35 cellular contexts compared by ENCODE assay signal in genomic region chr10:36716291-36716690, GRCh38.
A peak's percentile ranks its signal among the peaks of the same experiment; 100 is the strongest.
DNase-seq lines count a peak whose midpoint lies in the region; ATAC-seq, FAIRE-seq and TF ChIP-seq lines count a peak whose summit lies in the region.
"Had no signal": no experiment of that assay in that cellular context is flagged by ENCODE, and none has a peak within 500 bp of the region (broad histone marks: within the 10 kb centered on the region; RNA-seq: fewer than 3 reads in every experiment).

No MANE protein-coding gene starts in this region.

- no peaks in the 10 kb centered on the region for H4K20me1 ChIP-seq in PC-3 (ENCODE audit: low read length)
- H4K20me1 ChIP-seq: BLaER1; BLaER1 treated with 17β-estradiol and CSF1 and Interleukin-3, amounts not matched to agents 10 nM and 100 nM had no signal

- H3K79me2 ChIP-seq in PC-3 (ENCODE audit: low read length): no peaks in the 10 kb centered on the region

- H3K36me3 ChIP-seq in PC-3 (ENCODE audit: low read depth, low read length) (no peaks in the 10 kb centered on the region), colonic mucosa (no peaks in the 10 kb centered on the region)
- H3K36me3 ChIP-seq: BE2C; BLaER1; BLaER1 treated with 17β-estradiol and CSF1 and Interleukin-3, amounts not matched to agents 10 nM and 100 nM had no signal

- intact Hi-C loops in PC-3 (cut with micrococcal nuclease): loop anchor here (1.0 to 2.0 kb wide), 3 partner anchors 45 to 543 kb away; no protein-coding TSS in a partner anchor
- intact Hi-C loops in colonic mucosa (cut with DNase I): no loop called here

- DNase-seq in activated naive CD4-positive, alpha-beta T cell treated with anti-CD3 and anti-CD28 coated beads, Interleukin-2, amount 10 ng/mL, durations not matched to agents 7 days and 5 days: no peak
- DNase-seq in activated naive CD4-positive, alpha-beta T cell (lab: John Stamatoyannopoulos, UW): no peak
- DNase-seq in PC-3 (peak; percentile 80), RCC 7860 (ENCODE audit: low spot score) (peak; percentile 2), HFFc6 (no peak), colonic mucosa (no peak)
- DNase-seq: 8988T; ACHN; AML-193; BE2C; C1 segment of cervical spinal cord; Caco-2; Calu3; CD4-positive, alpha-beta memory T cell; CD4-positive, alpha-beta T cell; CD4-positive, CD25-positive, alpha-beta regulatory T cell; CD8-positive, alpha-beta memory T cell; CD8-positive, alpha-beta T cell; COR-L47; DMS 273 treated with DMSO at 0.1 percent for 48 hours; DMS153; DMS53; DMS79; DMS79 treated with DMSO at 0.1 percent for 48 hours; DND-41; EL had no signal

- peak overlapping the region; percentile 19 for H3K27ac Mint-ChIP-seq in activated naive CD4-positive, alpha-beta T cell treated with anti-CD3 and anti-CD28 coated beads, Interleukin-2, amount 10 ng/mL, durations not matched to agents 7 days and 5 days
- no peak overlapping the region for H3K27ac Mint-ChIP-seq in HFFc6
- H3K27ac Mint-ChIP-seq: B cell; CD14-positive monocyte; CD4-positive, alpha-beta memory T cell; CD4-positive, alpha-beta T cell; CD4-positive, CD25-positive, alpha-beta regulatory T cell; CD8-positive, alpha-beta memory T cell; CD8-positive, alpha-beta T cell had no signal

- no peaks in the 10 kb centered on the region for H3K36me3 Mint-ChIP-seq in activated naive CD4-positive, alpha-beta T cell treated with anti-CD3 and anti-CD28 coated beads, Interleukin-2, amount 10 ng/mL, durations not matched to agents 7 days and 5 days
- H3K36me3 Mint-ChIP-seq in HFFc6 (ENCODE audit: low read depth): no peaks in the 10 kb centered on the region
- H3K36me3 Mint-ChIP-seq: CD14-positive monocyte; CD4-positive, alpha-beta memory T cell; CD4-positive, CD25-positive, alpha-beta regulatory T cell; CD8-positive, alpha-beta memory T cell; CD8-positive, alpha-beta T cell had no signal

- H3K27ac ChIP-seq in PC-3 (ENCODE audit: low read length) (peak overlapping the region; percentile 80), colonic mucosa (no peak overlapping the region)
- H3K27ac ChIP-seq: 22Rv1; A549; BLaER1; BLaER1 treated with 17β-estradiol and CSF1 and Interleukin-3, amounts not matched to agents 10 nM and 100 nM; C4-2B had no signal

- peak overlapping the region; percentile 6 for H3K4me2 ChIP-seq in PC-3 (ENCODE audit: low read length)
- H3K4me2 ChIP-seq: A549; BLaER1; BLaER1 treated with 17β-estradiol and CSF1 and Interleukin-3, amounts not matched to agents 10 nM and 100 nM had no signal

- no peaks in the 10 kb centered on the region for H3F3A ChIP-seq in PC-3 (ENCODE audit: low read length, unreplicated experiment)

- peak overlapping the region; percentile 53 for H3K9ac ChIP-seq in PC-3 (ENCODE audit: low read length)
- H3K9ac ChIP-seq in colonic mucosa (ENCODE audit: low read depth in 2 of 2, low read length in 2 of 2): no peak overlapping the region
- H3K9ac ChIP-seq: BLaER1; BLaER1 treated with 17β-estradiol and CSF1 and Interleukin-3, amounts not matched to agents 10 nM and 100 nM had no signal

- H3K4me1 ChIP-seq in PC-3 (ENCODE audit: insufficient read depth, low read length) (peaks cover 32% of the 10 kb centered on the region), colonic mucosa (no peaks in the 10 kb centered on the region)
- H3K4me1 ChIP-seq: A549; BE2C; BLaER1; BLaER1 treated with 17β-estradiol and CSF1 and Interleukin-3, amounts not matched to agents 10 nM and 100 nM; Caco-2 had no signal

- H3K4me3 Mint-ChIP-seq in activated naive CD4-positive, alpha-beta T cell treated with anti-CD3 and anti-CD28 coated beads, Interleukin-2, amount 10 ng/mL, durations not matched to agents 7 days and 5 days: no peak overlapping the region
- no peak overlapping the region for H3K4me3 Mint-ChIP-seq in HFFc6
- H3K4me3 Mint-ChIP-seq: B cell; CD14-positive monocyte; CD4-positive, alpha-beta memory T cell; CD4-positive, alpha-beta T cell; CD8-positive, alpha-beta memory T cell; CD8-positive, alpha-beta T cell had no signal

- H3K4me3 ChIP-seq in PC-3 (ENCODE audit: low read length): no peak overlapping the region
- H3K4me3 ChIP-seq in colonic mucosa: no peak overlapping the region
- H3K4me3 ChIP-seq: A549; BLaER1; BLaER1 treated with 17β-estradiol and CSF1 and Interleukin-3, amounts not matched to agents 10 nM and 100 nM had no signal

- H3K9me3 Mint-ChIP-seq in activated naive CD4-positive, alpha-beta T cell treated with anti-CD3 and anti-CD28 coated beads, Interleukin-2, amount 10 ng/mL, durations not matched to agents 7 days and 5 days: peaks cover 10% of the 10 kb centered on the region
- peaks cover 27% of the 10 kb centered on the region for H3K9me3 Mint-ChIP-seq in HFFc6

- H3K27me3 ChIP-seq in PC-3 (ENCODE audit: low read length): no peaks in the 10 kb centered on the region
- no peaks in the 10 kb centered on the region for H3K27me3 ChIP-seq in colonic mucosa
- H3K27me3 ChIP-seq: BE2C; BLaER1; BLaER1 treated with 17β-estradiol and CSF1 and Interleukin-3, amounts not matched to agents 10 nM and 100 nM had no signal

- POLR2A ChIA-PET in PC-3 (lab: Charles Lee; ENCODE audit: unreplicated experiment): no interaction called here

- peak; percentile 71 for ATAC-seq in PC-3
- ATAC-seq: A549; CD8-positive, alpha-beta T cell had no signal

- CTCF ChIA-PET in activated naive CD4-positive, alpha-beta T cell treated with anti-CD3 and anti-CD28 coated beads, Interleukin-2, amount 10 ng/mL, durations not matched to agents 7 days and 5 days (lab: Charles Lee): no interaction called here
- CTCF ChIA-PET in PC-3 (lab: Charles Lee): no interaction called here

- no peak for FAIRE-seq in RCC 7860 (lab: Jason Lieb, UNC)
- FAIRE-seq: A204.1, A549, D721Med had no signal

- no peaks in the 10 kb centered on the region for H3K4me1 Mint-ChIP-seq in activated naive CD4-positive, alpha-beta T cell treated with anti-CD3 and anti-CD28 coated beads, Interleukin-2, amount 10 ng/mL, durations not matched to agents 7 days and 5 days
- no peaks in the 10 kb centered on the region for H3K4me1 Mint-ChIP-seq in HFFc6 (ENCODE audit: low read depth)
- H3K4me1 Mint-ChIP-seq: B cell; CD14-positive monocyte; CD4-positive, alpha-beta memory T cell; CD4-positive, CD25-positive, alpha-beta regulatory T cell; CD8-positive, alpha-beta memory T cell had no signal

- TF ChIP-seq CTCF in PC-3 (conservative IDR thresholded peaks at IDR 0.05; ENCODE audit: low read depth, low read length) (no peak), HFFc6 (IDR thresholded peaks at IDR 0.05) (no peak), colonic mucosa (IDR thresholded peaks at IDR 0.05) (no peak)

- no peak overlapping the region for H2AFZ ChIP-seq in PC-3 (ENCODE audit: low read length)

- no TSS peak for BruUV-seq in PC-3 (replicated peaks; lab: Mats Ljungman, UMichigan)

- no peaks in the 10 kb centered on the region for H3K9me3 ChIP-seq in PC-3 (ENCODE audit: low read length)
- no peaks in the 10 kb centered on the region for H3K9me3 ChIP-seq in colonic mucosa
- H3K9me3 ChIP-seq: BE2C; BLaER1; BLaER1 treated with 17β-estradiol and CSF1 and Interleukin-3, amounts not matched to agents 10 nM and 100 nM; Caco-2 had no signal

- H3K9me2 ChIP-seq in PC-3 (replicated peaks; ENCODE audit: low read length): 0 out of 2 replicates have a peak, but pooled peaks cover 7% of the 10 kb centered on the region

- no peaks in the 10 kb centered on the region for H3K27me3 Mint-ChIP-seq in activated naive CD4-positive, alpha-beta T cell treated with anti-CD3 and anti-CD28 coated beads, Interleukin-2, amount 10 ng/mL, durations not matched to agents 7 days and 5 days
- H3K27me3 Mint-ChIP-seq in HFFc6 (ENCODE audit: insufficient read depth): peaks cover 1% of the 10 kb centered on the region; the same call in 1 of the 2 replicates
- H3K27me3 Mint-ChIP-seq: B cell; CD4-positive, alpha-beta memory T cell; CD4-positive, alpha-beta T cell; CD4-positive, CD25-positive, alpha-beta regulatory T cell; CD8-positive, alpha-beta memory T cell had no signal

Comparison
In these comparisons a context has a peak if more than half of its experiments do, and no peak if none do; other contexts are left out.
1. DNase-seq: peak in PC-3 (single experiment) and RCC 7860 (single experiment); none in activated naive CD4-positive, alpha-beta T cell treated with anti-CD3 and anti-CD28 coated beads, Interleukin-2, amount 10 ng/mL, durations not matched to agents 7 days and 5 days (single experiment), activated naive CD4-positive, alpha-beta T cell (0 of 4), HFFc6 (single experiment) and colonic mucosa (single experiment).